9 cellular contexts compared by ENCODE assay signal in the genomic region with DNA sequence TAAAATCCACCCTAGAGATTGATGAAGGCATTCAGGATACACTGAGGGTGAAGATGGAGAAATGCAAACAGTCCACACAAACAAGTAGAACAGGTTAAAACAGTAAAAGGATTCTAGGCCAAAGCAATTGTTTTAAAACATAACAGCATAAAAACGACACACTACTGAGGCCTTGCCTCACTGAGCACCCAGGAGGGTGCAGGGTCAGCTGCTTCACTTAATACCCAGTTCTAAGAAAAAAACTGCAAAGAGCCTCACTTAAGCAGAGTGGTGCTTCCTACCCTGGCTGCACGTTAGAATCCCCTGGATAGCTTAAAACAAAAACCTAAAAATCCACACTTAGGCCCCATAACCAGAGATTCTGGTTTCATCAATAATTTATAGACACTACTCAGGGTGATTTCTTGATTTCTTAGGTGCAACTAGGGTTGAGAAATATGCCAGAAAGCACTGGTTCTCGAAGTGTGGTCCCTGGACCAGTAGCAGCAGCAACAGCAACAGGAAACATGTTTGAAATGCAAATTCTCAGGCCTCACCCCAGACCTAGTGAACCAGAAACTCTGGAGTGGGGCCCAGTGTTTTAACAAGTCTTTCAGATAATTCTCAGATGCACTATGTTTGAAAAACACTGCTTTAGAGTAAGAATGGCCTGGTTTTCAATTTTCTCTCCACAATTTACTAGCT.
DNase-seq lines count a peak whose midpoint lies in the region; ATAC-seq and TF ChIP-seq lines count a peak whose summit lies in the region.
"Had no signal": no experiment of that assay in that cellular context is flagged by ENCODE, and none has a peak within 500 bp of the region (broad histone marks: within the 10 kb centered on the region; RNA-seq: fewer than 3 reads in every experiment).

No MANE protein-coding gene starts in this region.

- no peak overlapping the region for H3K4me3 ChIP-seq in Peyer's patch

- H3K36me3 Mint-ChIP-seq in activated T-cell treated with anti-CD3 and anti-CD28 coated beads, Interleukin-2, amount 50 U/mL, for 24 hours (ENCODE audit: low read depth): no peaks in the 10 kb centered on the region

- H3K4me1 Mint-ChIP-seq in activated T-cell treated with anti-CD3 and anti-CD28 coated beads, Interleukin-2, amount 50 U/mL, for 24 hours (ENCODE audit: low read depth): peaks cover 54% of the 10 kb centered on the region

- ATAC-seq in HG02885 (IDR thresholded peaks at IDR 0.05; ENCODE audit: poor library complexity, unreplicated experiment): peak; percentile 85
- ATAC-seq in Right ventricle myocardium inferior: no peak

- H3K27ac ChIP-seq in Peyer's patch (peak overlapping the region in 2 of 4 donors; percentile 19 to 70), temporal lobe (ENCODE audit: low read depth, low read length) (peak overlapping the region; percentile 45)

- peak overlapping the region; percentile 47 for H3K27ac Mint-ChIP-seq in activated T-cell treated with anti-CD3 and anti-CD28 coated beads, Interleukin-2, amount 50 U/mL, for 24 hours

- no peak for DNase-seq in activated T-cell treated with anti-CD3 and anti-CD28 coated beads, Interleukin-2, amount 50 U/mL, for 24 hours
- no peak for DNase-seq in activated T-cell treated with anti-CD3 and anti-CD28 coated beads for 4 hours
- peak in 2 of 3 donors; percentile 57 to 60 for DNase-seq in Peyer's patch
- DNase-seq in Right ventricle myocardium inferior (ENCODE audit: missing footprints): no peak
- DNase-seq in middle frontal gyrus (ENCODE audit: extremely low spot score, low spot score): no peak
- no peak for DNase-seq in central memory CD4-positive, alpha-beta T cell
- DNase-seq: IMR-90 had no signal

- no peaks in the 10 kb centered on the region for H3K27me3 ChIP-seq in Peyer's patch

- H3K36me3 ChIP-seq in Peyer's patch: no peaks in the 10 kb centered on the region

- no peak for TF ChIP-seq CTCF in Peyer's patch (IDR thresholded peaks at IDR 0.05)

- peaks cover 0 to 9% (median 3%) of the 10 kb centered on the region in 4 donors for H3K4me1 ChIP-seq in Peyer's patch

- no peak overlapping the region for H3K4me3 Mint-ChIP-seq in activated T-cell treated with anti-CD3 and anti-CD28 coated beads, Interleukin-2, amount 50 U/mL, for 24 hours

- no peaks in the 10 kb centered on the region for H3K27me3 Mint-ChIP-seq in activated T-cell treated with anti-CD3 and anti-CD28 coated beads, Interleukin-2, amount 50 U/mL, for 24 hours

- no peak for TF ChIP-seq POLR2A in Peyer's patch (IDR thresholded peaks at IDR 0.05)

- H3K9me3 ChIP-seq in Peyer's patch: no peaks in the 10 kb centered on the region

- intact Hi-C loops in Right ventricle myocardium inferior (cut with DNase I): no loop called here

- H3K9me3 Mint-ChIP-seq in activated T-cell treated with anti-CD3 and anti-CD28 coated beads, Interleukin-2, amount 50 U/mL, for 24 hours: peaks cover 4% of the 10 kb centered on the region

Comparison
In these comparisons a context has a peak if more than half of its experiments do, and no peak if none do; other contexts are left out.
1. DNase-seq: peak in Peyer's patch (2 of 3); none in activated T-cell treated with anti-CD3 and anti-CD28 coated beads, Interleukin-2, amount 50 U/mL, for 24 hours (single experiment), activated T-cell treated with anti-CD3 and anti-CD28 coated beads for 4 hours (single experiment), Right ventricle myocardium inferior (single experiment), middle frontal gyrus (single experiment) and central memory CD4-positive, alpha-beta T cell (single experiment).